Comparison of ENCODE assay signal across 27 cellular contexts in genomic region chr11:64063741-64064140, GRCh38. TPM values are rescaled to one million over a fixed set of nuclear protein-coding genes. Genes with fewer than 3 reads are reported as not detected.
"Had no signal": no experiment of that assay in that cellular context is flagged by ENCODE, and none has a peak within 500 bp of the region (broad histone marks: within the 10 kb centered on the region; RNA-seq: fewer than 3 reads in every experiment).

No MANE protein-coding gene starts in this region.

- H2AFZ ChIP-seq: hepatocyte had no signal

- H3K27ac ChIP-seq: hepatocyte, pancreas, psoas muscle, right atrium auricular region, stomach, suprapubic skin, tibial nerve had no signal

- H3K4me3 ChIP-seq: hepatocyte, pancreas, psoas muscle, right atrium auricular region, smooth muscle cell, stomach, suprapubic skin, tibial nerve had no signal

- H3K36me3 Mint-ChIP-seq: activated naive CD4-positive, alpha-beta T cell treated with anti-CD3 and anti-CD28 coated beads, Interleukin-2, amount 10 ng/mL, durations not matched to agents 7 days and 5 days; activated naive CD8-positive, alpha-beta T cell treated with anti-CD3 and anti-CD28 coated beads, Interleukin-2, amount 10 ng/mL, durations not matched to agents 7 days and 5 days; naive B cell; stimulated activated naive B cell treated with anti-CD40 and anti-IgM and Interleukin-4, amounts not matched to agents 10 μg/mL and 1 μg/mL and 100 μg/mL, for 72 hours had no signal

- H3K9me3 ChIP-seq: pancreas, psoas muscle, right atrium auricular region, stomach, suprapubic skin, tibial nerve had no signal

- H3K4me2 ChIP-seq: hepatocyte, smooth muscle cell had no signal

- H3K27ac Mint-ChIP-seq: activated CD4-positive, alpha-beta memory T cell treated with anti-CD3 and anti-CD28 coated beads, Interleukin-2, amount 10 ng/mL, durations not matched to agents 7 days and 5 days; activated CD4-positive, alpha-beta T cell treated with anti-CD3 and anti-CD28 coated beads, Interleukin-2, amount 10 ng/mL, durations not matched to agents 24 days and 14 days; activated naive CD4-positive, alpha-beta T cell treated with anti-CD3 and anti-CD28 coated beads, Interleukin-2, amount 10 ng/mL, durations not matched to agents 7 days and 5 days; activated naive CD8-positive, alpha-beta T cell treated with anti-CD3 and anti-CD28 coated beads, Interleukin-2, amount 10 ng/mL, durations not matched to agents 7 days and 5 days; activated T-cell treated with anti-CD3 and anti-CD28 coated beads, Interleukin-2, amount 50 U/mL, for 24 hours; dendritic cell treated with granulocyte-macrophage colony-stimulating factor and Interleukin-4, amounts not matched to agents 40 ng/mL and 50 ng/mL, for 4 days; nephron progenitor cell; stimulated activated naive B cell treated with anti-CD40 and anti-IgM and Interleukin-4, amounts not matched to agents 10 μg/mL and 1 μg/mL and 100 μg/mL, for 72 hours; T-helper 17 cell had no signal

- DNase-seq: activated CD4-positive, alpha-beta memory T cell treated with anti-CD3 and anti-CD28 coated beads, Interleukin-2, amount 10 ng/mL, durations not matched to agents 7 days and 5 days; activated CD4-positive, alpha-beta T cell treated with anti-CD3 and anti-CD28 coated beads, Interleukin-2, amount 10 ng/mL, durations not matched to agents 24 days and 14 days; activated CD4-positive, CD25-positive, alpha-beta regulatory T cell treated with anti-CD3 and anti-CD28 coated beads, Interleukin-2, amount 50 U/mL, for 72 hours; activated CD8-positive, alpha-beta memory T cell treated with anti-CD3 and anti-CD28 coated beads, Interleukin-2, amount 50 U/mL, for 48 hours; activated gamma-delta T cell; activated naive CD4-positive, alpha-beta T cell treated with anti-CD3 and anti-CD28 coated beads, Interleukin-2, amount 10 ng/mL, durations not matched to agents 7 days and 5 days; activated naive CD8-positive, alpha-beta T cell treated with anti-CD3 and anti-CD28 coated beads, Interleukin-2, amount 10 ng/mL, durations not matched to agents 7 days and 5 days; activated T-cell treated with anti-CD3 and anti-CD28 coated beads, Interleukin-2, amount 50 U/mL, for 24 hours; effector CD8-positive, alpha-beta T cell; left cardiac atrium; mammary epithelial cell; naive B cell; nephron progenitor cell; pancreas; stimulated activated CD4-positive, alpha-beta T cell treated with anti-CD3 and anti-CD28 coated beads, Interleukin-1b, Interleukin-23, amount 100 ng/mL, for 48 hours; stimulated activated naive B cell treated with anti-CD40 and anti-IgM and Interleukin-4, amounts not matched to agents 10 μg/mL and 1 μg/mL and 100 μg/mL, for 72 hours; stomach; T-helper 17 cell had no signal

- H3K9me3 Mint-ChIP-seq: activated CD4-positive, alpha-beta memory T cell treated with anti-CD3 and anti-CD28 coated beads, Interleukin-2, amount 10 ng/mL, durations not matched to agents 7 days and 5 days; activated CD4-positive, alpha-beta T cell treated with anti-CD3 and anti-CD28 coated beads, Interleukin-2, amount 10 ng/mL, durations not matched to agents 24 days and 14 days; activated naive CD4-positive, alpha-beta T cell treated with anti-CD3 and anti-CD28 coated beads, Interleukin-2, amount 10 ng/mL, durations not matched to agents 7 days and 5 days; activated naive CD8-positive, alpha-beta T cell treated with anti-CD3 and anti-CD28 coated beads, Interleukin-2, amount 10 ng/mL, durations not matched to agents 7 days and 5 days; activated T-cell treated with anti-CD3 and anti-CD28 coated beads, Interleukin-2, amount 50 U/mL, for 24 hours; central memory CD8-positive, alpha-beta T cell; dendritic cell treated with granulocyte-macrophage colony-stimulating factor and Interleukin-4, amounts not matched to agents 40 ng/mL and 50 ng/mL, for 4 days; naive B cell; nephron progenitor cell; stimulated activated naive B cell treated with anti-CD40 and anti-IgM and Interleukin-4, amounts not matched to agents 10 μg/mL and 1 μg/mL and 100 μg/mL, for 72 hours had no signal

- H3K4me3 Mint-ChIP-seq: activated CD4-positive, alpha-beta memory T cell treated with anti-CD3 and anti-CD28 coated beads, Interleukin-2, amount 10 ng/mL, durations not matched to agents 7 days and 5 days; activated CD4-positive, alpha-beta T cell treated with anti-CD3 and anti-CD28 coated beads, Interleukin-2, amount 10 ng/mL, durations not matched to agents 24 days and 14 days; activated naive CD4-positive, alpha-beta T cell treated with anti-CD3 and anti-CD28 coated beads, Interleukin-2, amount 10 ng/mL, durations not matched to agents 7 days and 5 days; activated naive CD8-positive, alpha-beta T cell treated with anti-CD3 and anti-CD28 coated beads, Interleukin-2, amount 10 ng/mL, durations not matched to agents 7 days and 5 days; activated T-cell treated with anti-CD3 and anti-CD28 coated beads, Interleukin-2, amount 50 U/mL, for 24 hours; central memory CD8-positive, alpha-beta T cell; dendritic cell treated with granulocyte-macrophage colony-stimulating factor and Interleukin-4, amounts not matched to agents 40 ng/mL and 50 ng/mL, for 4 days; naive B cell; nephron progenitor cell; stimulated activated naive B cell treated with anti-CD40 and anti-IgM and Interleukin-4, amounts not matched to agents 10 μg/mL and 1 μg/mL and 100 μg/mL, for 72 hours; T-helper 17 cell had no signal

- H3K36me3 ChIP-seq: pancreas, right atrium auricular region, stomach, suprapubic skin, tibial nerve had no signal

- H3K4me1 ChIP-seq: pancreas had no signal

- H3K27me3 ChIP-seq: pancreas, right atrium auricular region had no signal

- H3K79me2 ChIP-seq: hepatocyte had no signal

RNA-seq across cellular contexts. Expression of gene FLRT1, which starts 28.0 kb away (rescaled TPM):
- total RNA-seq: activated CD4-positive, alpha-beta T cell treated with anti-CD3 and anti-CD28 coated beads, Interleukin-2, amount 10 ng/mL, durations not matched to agents 24 days and 14 days; activated naive CD8-positive, alpha-beta T cell treated with anti-CD3 and anti-CD28 coated beads, Interleukin-2, amount 10 ng/mL, durations not matched to agents 7 days and 5 days; epithelial cell of proximal tubule; suprapubic skin; T-helper 17 cell had no signal
